ENCODE assay signal across 29 cellular contexts in genomic region chr7:86559096-86559495, GRCh38.
"Had no signal": no experiment of that assay in that cellular context is flagged by ENCODE, and none has a peak within 500 bp of the region (broad histone marks: within the 10 kb centered on the region; RNA-seq: fewer than 3 reads in every experiment).

No MANE protein-coding gene starts in this region.

- H3K36me3 Mint-ChIP-seq: natural killer cell; neural progenitor cell; stimulated activated naive B cell treated with anti-CD40 and anti-IgM and Interleukin-4, amounts not matched to agents 10 μg/mL and 1 μg/mL and 100 μg/mL, for 72 hours had no signal

- H3K27me3 Mint-ChIP-seq: activated CD4-positive, alpha-beta T cell treated with anti-CD3 and anti-CD28 coated beads, Interleukin-2, amount 10 ng/mL, durations not matched to agents 24 days and 14 days; activated CD8-positive, alpha-beta T cell treated with anti-CD3 and anti-CD28 coated beads for 36 hours; activated T-helper 17 cell treated with anti-CD3 and anti-CD28 coated beads, Interleukin-2, amount 50 U/mL, for 72 hours; stimulated activated naive B cell treated with anti-CD40 and anti-IgM and Interleukin-4, amounts not matched to agents 10 μg/mL and 1 μg/mL and 100 μg/mL, for 72 hours had no signal

- H3K9me3 Mint-ChIP-seq: activated CD8-positive, alpha-beta T cell treated with anti-CD3 and anti-CD28 coated beads for 36 hours; activated T-cell treated with anti-CD3 and anti-CD28 coated beads, Interleukin-2, amount 50 U/mL, for 4 hours; activated T-helper 17 cell treated with anti-CD3 and anti-CD28 coated beads, Interleukin-2, amount 50 U/mL, for 72 hours; endodermal cell; neural progenitor cell; stimulated activated naive B cell treated with anti-CD40 and anti-IgM and Interleukin-4, amounts not matched to agents 10 μg/mL and 1 μg/mL and 100 μg/mL, for 72 hours had no signal

- ATAC-seq: activated CD8-positive, alpha-beta T cell treated with anti-CD3 and anti-CD28 coated beads for 36 hours; activated T-cell treated with anti-CD3 and anti-CD28 coated beads, Interleukin-2, amount 50 U/mL, for 4 hours; activated T-helper 17 cell treated with anti-CD3 and anti-CD28 coated beads, Interleukin-2, amount 50 U/mL, for 72 hours; esophagus mucosa; heart left ventricle; natural killer cell; psoas muscle; stimulated activated naive B cell treated with anti-CD40 and anti-IgM and Interleukin-4, amounts not matched to agents 10 μg/mL and 1 μg/mL and 100 μg/mL, for 72 hours had no signal

- H3K36me3 ChIP-seq: heart left ventricle, left ventricle myocardium inferior, neural progenitor cell, right atrium auricular region, stomach, thyroid gland, upper lobe of left lung had no signal

- H3K9me3 ChIP-seq: heart left ventricle, left ventricle myocardium inferior, psoas muscle, right atrium auricular region, stomach, thyroid gland, upper lobe of left lung had no signal

- H3K27ac Mint-ChIP-seq: activated CD4-positive, alpha-beta T cell treated with anti-CD3 and anti-CD28 coated beads, Interleukin-2, amount 10 ng/mL, durations not matched to agents 24 days and 14 days; activated CD8-positive, alpha-beta T cell treated with anti-CD3 and anti-CD28 coated beads for 36 hours; activated T-helper 17 cell treated with anti-CD3 and anti-CD28 coated beads, Interleukin-2, amount 50 U/mL, for 72 hours; endodermal cell; natural killer cell; neural progenitor cell; stimulated activated naive B cell treated with anti-CD40 and anti-IgM and Interleukin-4, amounts not matched to agents 10 μg/mL and 1 μg/mL and 100 μg/mL, for 72 hours had no signal

- H3K4me3 Mint-ChIP-seq: activated CD4-positive, alpha-beta T cell treated with anti-CD3 and anti-CD28 coated beads, Interleukin-2, amount 10 ng/mL, durations not matched to agents 24 days and 14 days; activated CD8-positive, alpha-beta T cell treated with anti-CD3 and anti-CD28 coated beads for 36 hours; activated T-cell treated with anti-CD3 and anti-CD28 coated beads, Interleukin-2, amount 50 U/mL, for 4 hours; activated T-helper 17 cell treated with anti-CD3 and anti-CD28 coated beads, Interleukin-2, amount 50 U/mL, for 72 hours; endodermal cell; natural killer cell; neural progenitor cell; stimulated activated naive B cell treated with anti-CD40 and anti-IgM and Interleukin-4, amounts not matched to agents 10 μg/mL and 1 μg/mL and 100 μg/mL, for 72 hours had no signal

- H3K27me3 ChIP-seq: heart left ventricle, neural progenitor cell, right atrium auricular region, stomach, thyroid gland, upper lobe of left lung had no signal

- H3K4me3 ChIP-seq: heart left ventricle, left ventricle myocardium inferior, lung, neural progenitor cell, psoas muscle, right atrium auricular region, stomach, thyroid gland, upper lobe of left lung had no signal

- H3K27ac ChIP-seq: heart left ventricle, left ventricle myocardium inferior, neural progenitor cell, parathyroid adenoma, psoas muscle, right atrium auricular region, stomach, thyroid gland, upper lobe of left lung had no signal

- DNase-seq: activated CD4-positive, alpha-beta T cell treated with anti-CD3 and anti-CD28 coated beads, Interleukin-2, amount 10 ng/mL, durations not matched to agents 24 days and 14 days; activated CD4-positive, CD25-positive, alpha-beta regulatory T cell treated with anti-CD3 and anti-CD28 coated beads, Interleukin-2, amount 50 U/mL, for 72 hours; activated CD8-positive, alpha-beta T cell treated with anti-CD3 and anti-CD28 coated beads for 36 hours; activated gamma-delta T cell treated with Interleukin-2 at 50 U/mL for 16 hours; activated naive CD4-positive, alpha-beta T cell treated with anti-CD3 and anti-CD28 coated beads, Interleukin-2, amount 50 U/mL, for 16 hours; activated T-cell treated with anti-CD3 and anti-CD28 coated beads, Interleukin-2, amount 50 U/mL, for 4 hours; amniotic stem cell; cortex of kidney; endodermal cell; foreskin fibroblast; heart left ventricle; hypothalamus; left ventricle myocardium inferior; mesendoderm; natural killer cell; occipital lobe; psoas muscle; stimulated activated CD4-positive, alpha-beta T cell treated with anti-CD3 and anti-CD28 coated beads, Interleukin-15, amount 100 ng/mL, for 24 hours; stimulated activated CD4-positive, alpha-beta T cell treated with anti-CD3 and anti-CD28 coated beads, Interleukin-2, amount 100 ng/mL, for 24 hours; stimulated activated naive B cell treated with anti-CD40 and anti-IgM and Interleukin-4, amounts not matched to agents 10 μg/mL and 1 μg/mL and 100 μg/mL, for 72 hours; stomach; thyroid gland; upper lobe of left lung had no signal

- H3K4me1 ChIP-seq: heart left ventricle, left ventricle myocardium inferior, neural progenitor cell, parathyroid adenoma, psoas muscle, right atrium auricular region, stomach, upper lobe of left lung had no signal

- H3K4me1 Mint-ChIP-seq: activated CD4-positive, alpha-beta T cell treated with anti-CD3 and anti-CD28 coated beads, Interleukin-2, amount 10 ng/mL, durations not matched to agents 24 days and 14 days; activated T-helper 17 cell treated with anti-CD3 and anti-CD28 coated beads, Interleukin-2, amount 50 U/mL, for 72 hours; endodermal cell; natural killer cell; neural progenitor cell; stimulated activated naive B cell treated with anti-CD40 and anti-IgM and Interleukin-4, amounts not matched to agents 10 μg/mL and 1 μg/mL and 100 μg/mL, for 72 hours had no signal
